ENCODE assay signal across 8 cellular contexts in the genomic region with DNA sequence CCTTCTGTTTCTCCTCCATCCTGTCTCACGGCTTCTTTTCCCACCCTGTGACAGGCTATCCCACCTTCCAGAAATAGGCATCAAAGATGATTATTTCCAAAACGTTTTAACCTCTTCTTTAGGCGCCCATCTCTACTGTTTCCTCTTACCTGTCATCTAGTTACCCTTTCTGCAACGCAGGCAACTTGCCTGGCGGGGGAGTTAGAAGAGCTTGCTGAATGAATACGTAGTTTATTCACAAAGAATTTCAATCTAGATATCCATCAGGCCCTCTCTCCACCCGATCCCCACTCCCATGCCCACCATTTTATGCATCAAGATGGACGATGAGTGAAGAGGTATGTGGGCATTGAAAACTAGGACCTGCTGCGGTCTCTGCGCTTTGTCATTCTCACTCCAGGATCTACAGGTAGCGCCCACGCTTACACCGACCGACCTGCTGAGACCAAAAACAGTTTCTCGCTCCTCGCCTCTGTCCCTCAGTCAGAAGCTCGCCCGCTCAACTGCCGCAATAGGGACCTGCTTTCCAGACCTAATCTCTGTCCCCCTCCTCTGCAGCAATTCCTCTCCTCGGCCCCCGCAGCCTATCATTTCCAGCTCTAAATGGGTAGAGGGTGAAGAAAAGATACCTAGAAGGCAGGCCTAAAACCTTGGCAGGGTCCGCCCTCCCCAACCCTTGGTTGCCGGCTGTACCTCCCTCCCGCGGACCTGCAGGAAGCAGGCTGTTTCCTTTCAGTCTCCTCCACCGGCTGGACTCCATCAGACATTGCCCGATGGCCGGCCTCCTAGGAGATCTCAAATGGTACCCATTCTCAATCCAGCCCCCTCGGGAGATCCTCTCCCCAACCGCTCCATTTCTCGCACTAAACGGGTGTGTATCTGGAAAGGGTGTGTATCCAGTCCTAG. TPM values are rescaled to one million over a fixed set of nuclear protein-coding genes. Genes with fewer than 3 reads are reported as not detected.
DNase-seq lines count a peak whose midpoint lies in the region; ATAC-seq and TF ChIP-seq lines count a peak whose summit lies in the region.

No MANE protein-coding gene starts in this region.

- H3K4me1 Mint-ChIP-seq in MCF 10A (ENCODE audit: insufficient read depth, unreplicated experiment) = no peaks in the 10 kb centered on the region

- H3K9ac ChIP-seq in NT2/D1 (ENCODE audit: insufficient read length, low read depth) = peak overlapping the region; percentile 67

- H3K27ac Mint-ChIP-seq in MCF 10A (ENCODE audit: low read depth, unreplicated experiment) = no peak overlapping the region

- H3K4me3 Mint-ChIP-seq in MCF 10A (ENCODE audit: unreplicated experiment) = peak overlapping the region; percentile 65

- BruUV-seq in MCF 10A (replicated peaks; lab: Mats Ljungman, UMichigan) = no TSS peak

- peak; percentile 51 for ATAC-seq in HG02642 (IDR thresholded peaks at IDR 0.05; ENCODE audit: poor library complexity, unreplicated experiment)
- peak; percentile 43 for ATAC-seq in lung (ENCODE audit: insufficient read depth, low FRiP score)

- no peaks in the 10 kb centered on the region for H3K9me3 ChIP-seq in NT2/D1 (ENCODE audit: insufficient read depth, low read length)
- H3K9me3 ChIP-seq in lung (ENCODE audit: control insufficient read depth in 2 of 2, insufficient read depth in 1 of 2, low read length in 1 of 2) = peaks cover 0 to 7% of the 10 kb centered on the region in 2 donors
- no peaks in the 10 kb centered on the region for H3K9me3 ChIP-seq in testis

- CTCF ChIA-PET in MCF 10A (lab: Yijun Ruan, JAX) = interaction anchor here (1.0 kb wide), 1 partner anchor 9 kb away, joined by 3 read pairs; no protein-coding TSS in a partner anchor

- no peaks in the 10 kb centered on the region for H3K36me3 ChIP-seq in NT2/D1 (ENCODE audit: insufficient read depth, insufficient read length, low read length)
- no peaks in the 10 kb centered on the region for H3K36me3 ChIP-seq in lung (ENCODE audit: control insufficient read depth in 2 of 2, insufficient read depth in 2 of 2, low read length in 2 of 2)
- H3K36me3 ChIP-seq in testis (ENCODE audit: low read depth, missing control alignments) = no peaks in the 10 kb centered on the region

- intact Hi-C loops in MCF 10A (cut with micrococcal nuclease) = no loop called here
- intact Hi-C loops in testis (cut with DNase I; ENCODE audit: low total_unique reads) = no loop called here

- WGBS in lung, 2 donors = 2 to 34% methylated on average over 30 to 32 of the region's 32 CpGs
- 2 to 4% methylated on average over 11 to 26 of the region's 32 CpGs for WGBS in testis, 2 donors

- no peaks in the 10 kb centered on the region for H3K36me3 Mint-ChIP-seq in MCF 10A (ENCODE audit: insufficient read depth, unreplicated experiment)

- H3K27me3 Mint-ChIP-seq in MCF 10A (ENCODE audit: insufficient read depth, unreplicated experiment) = peaks cover 56% of the 10 kb centered on the region

- peak overlapping the region; percentile 65 for H3K4me3 ChIP-seq in NT2/D1 (ENCODE audit: insufficient read length, low read depth)
- peak overlapping the region; percentile 41 for H3K4me3 ChIP-seq in lung
- H3K4me3 ChIP-seq in testis = peak overlapping the region; percentile 29 to 56

- H3K9me3 Mint-ChIP-seq in MCF 10A (ENCODE audit: unreplicated experiment) = no peaks in the 10 kb centered on the region

- POLR2A ChIA-PET in MCF 10A (lab: Yijun Ruan, JAX) = no interaction called here

- no peak for TF ChIP-seq POLR2A in testis (IDR thresholded peaks at IDR 0.05)

- H3K27ac ChIP-seq in lung (ENCODE audit: low read depth in 1 of 2, low read length in 1 of 2) (peak overlapping the region in 1 of 2 donors; percentile 68), testis (peak overlapping the region in 1 of 2 donors; percentile 50)

- no peaks in the 10 kb centered on the region for H3K4me1 ChIP-seq in NT2/D1 (ENCODE audit: insufficient read depth, insufficient read length)
- H3K4me1 ChIP-seq in lung (ENCODE audit: control insufficient read depth in 2 of 2, insufficient read depth in 2 of 2, low read length in 2 of 2) = no peaks in the 10 kb centered on the region
- H3K4me1 ChIP-seq in testis = no peaks in the 10 kb centered on the region

- peaks cover 8% of the 10 kb centered on the region for H3K27me3 ChIP-seq in NT2/D1 (ENCODE audit: insufficient read depth, insufficient read length)
- no peaks in the 10 kb centered on the region for H3K27me3 ChIP-seq in lung (ENCODE audit: control insufficient read depth, insufficient read depth)
- H3K27me3 ChIP-seq in testis = no peaks in the 10 kb centered on the region

- TF ChIP-seq CTCF in MCF 10A (IDR thresholded peaks at IDR 0.05; ENCODE audit: unreplicated experiment) (no peak), lung (IDR thresholded peaks at IDR 0.05; ENCODE audit: control extremely low read depth, extremely low read depth) (no peak), testis (IDR thresholded peaks at IDR 0.05) (no peak)

- DNase-seq in GM03348 (ENCODE audit: low spot score) (peak; percentile 2), NT2/D1 (ENCODE audit: low read depth, low spot score) (no peak), MCF 10A (ENCODE audit: unreplicated experiment) (no peak), lung (ENCODE audit: low spot score) (peak; percentile 28), testis (peak; percentile 16), NCI-H2029 (lab: John Stamatoyannopoulos, UW) (no peak), NCI-H446 treated with DMSO at 0.1 percent for 48 hours (lab: John Stamatoyannopoulos, UW) (no peak)

RNA-seq across cellular contexts. Expression of a gene that starts 0.6 kb away (rescaled TPM):
- total RNA-seq in MCF 10A (2022) = not detected in 2 replicates
- total RNA-seq in lung = 1 to 10 TPM; 1.9 to 8.8 TPM
- polyA plus RNA-seq in lung = 10 to 100 TPM in 1 of 2 donors, 1 to 10 TPM in 1; 4.9 to 11.7 TPM
- 10 to 100 TPM; 20.7 to 29.4 TPM for total RNA-seq in testis
- 18.6 TPM for polyA plus RNA-seq in testis (ENCODE audit: insufficient read depth, low read depth, low replicate concordance)

RNA-seq across cellular contexts. Expression of a gene that starts 12.9 kb away (rescaled TPM):
- total RNA-seq in MCF 10A (2022) (not detected in 2 replicates), lung (not detected), testis (10 to 100 TPM; 51.9 to 54.4 TPM)
- polyA plus RNA-seq in lung (not detected), testis (ENCODE audit: insufficient read depth, low read depth, low replicate concordance) (40.3 TPM)

RNA-seq across cellular contexts. Expression of a gene that starts 29.7 kb away (rescaled TPM):
- total RNA-seq in MCF 10A (2022) (not detected in 2 replicates), lung (1 to 10 TPM in 1 of 2 donors, not detected in 1; 4.3 TPM), testis (10 to 100 TPM; 52.0 to 63.0 TPM)
- polyA plus RNA-seq in lung (1 to 10 TPM; 2.2 to 7.6 TPM), testis (ENCODE audit: insufficient read depth, low read depth, low replicate concordance) (37.2 TPM)

RNA-seq across cellular contexts. Expression of a gene that starts 59.9 kb away (rescaled TPM):
- not detected in 2 replicates for total RNA-seq in MCF 10A (2022)
- total RNA-seq in lung = not detected
- not detected for polyA plus RNA-seq in lung
- under 1 TPM in 1 of 2 donors, not detected in 1; 0.31 TPM for total RNA-seq in testis
- 0.24 TPM for polyA plus RNA-seq in testis (ENCODE audit: insufficient read depth, low read depth, low replicate concordance)

Comparison
In these comparisons a context has a peak if more than half of its experiments do, and no peak if none do; other contexts are left out.
1. DNase-seq: peak in GM03348 (single experiment), lung (single experiment) and testis (single experiment); none in NT2/D1 (single experiment), MCF 10A (single experiment), NCI-H2029 (single experiment) and NCI-H446 treated with DMSO at 0.1 percent for 48 hours (single experiment).
2. RNA of a gene that starts 12.9 kb away (total RNA-seq): 51.9 to 54.4 TPM in testis; not detected in MCF 10A and not detected in lung; every median in the first group is over 10 times any median in the second.
3. RNA of a gene that starts 29.7 kb away (total RNA-seq): 52.0 to 63.0 TPM in testis; 4.3 TPM in lung and not detected in MCF 10A; every median in the first group is over 10 times any median in the second.
4. Peak in every context shown above with its lines, with median percentiles within 50 percentile points of each other: H3K4me3 ChIP-seq.